8 cellular contexts compared by ENCODE assay signal in genomic region chr11:61334434-61335354, GRCh38. TPM values are rescaled to one million over a fixed set of nuclear protein-coding genes. Genes with fewer than 3 reads are reported as not detected.
DNase-seq lines count a peak whose midpoint lies in the region; ATAC-seq and TF ChIP-seq lines count a peak whose summit lies in the region.

No MANE protein-coding gene starts in this region.

- H3K36me3 ChIP-seq in OCI-LY1 (ENCODE audit: insufficient read depth, low read length), result peaks cover 27% of the 10 kb centered on the region

- H3K27me3 ChIP-seq in OCI-LY1 (ENCODE audit: insufficient read depth, low read length), result no peaks in the 10 kb centered on the region

- H3K27me3 Mint-ChIP-seq in neural crest cell (ENCODE audit: low read depth), result no peaks in the 10 kb centered on the region

- peaks cover 32% of the 10 kb centered on the region for H3K79me2 ChIP-seq in OCI-LY1 (ENCODE audit: insufficient read depth, low read length)

- H3K4me3 Mint-ChIP-seq in neural crest cell, result peak overlapping the region; percentile 95

- no peaks in the 10 kb centered on the region for H3K9me2 ChIP-seq in OCI-LY1 (ENCODE audit: low read depth, low read length)

- H4K20me1 ChIP-seq in OCI-LY1 (ENCODE audit: insufficient read depth, low read length), result no peaks in the 10 kb centered on the region

- peaks cover 54% of the 10 kb centered on the region for H3K4me1 ChIP-seq in OCI-LY1 (ENCODE audit: insufficient read depth, low read length, severe bottlenecking)

- H2AFZ ChIP-seq in OCI-LY1 (ENCODE audit: low read length), result no peak overlapping the region

- peaks cover 45% of the 10 kb centered on the region for H3K4me1 Mint-ChIP-seq in neural crest cell

- no peaks in the 10 kb centered on the region for H3F3A ChIP-seq in OCI-LY1 (ENCODE audit: insufficient read depth, low read length)

- peak overlapping the region; percentile 83 for H3K27ac Mint-ChIP-seq in neural crest cell (ENCODE audit: unreplicated experiment)

- intact Hi-C loops in left ventricle myocardium superior (cut with micrococcal nuclease), result no loop called here

- DNase-seq in EH (ENCODE audit: low read depth) (peak; percentile 35), choroid plexus epithelial cell (ENCODE audit: low read depth) (peak; percentile 63), neural crest cell (ENCODE audit: low read depth, low spot score) (no peak), NAMALWA (ENCODE audit: low spot score) (no peak), SW 1271 (lab: John Stamatoyannopoulos, UW) (no peak), left ventricle myocardium superior (no peak)

- peak overlapping the region; percentile 99 for H3K4me2 ChIP-seq in OCI-LY1 (ENCODE audit: low read length)

- TF ChIP-seq CTCF in OCI-LY1 (IDR thresholded peaks at IDR 0.05; ENCODE audit: low read length), result no peak
- no peak for TF ChIP-seq CTCF in choroid plexus epithelial cell (conservative IDR thresholded peaks at IDR 0.05; ENCODE audit: low read depth, low read length)
- no peak for TF ChIP-seq CTCF in neural crest cell (conservative IDR thresholded peaks at IDR 0.05)

- H3K36me3 Mint-ChIP-seq in neural crest cell (ENCODE audit: low read depth), result no peaks in the 10 kb centered on the region

- H3K9ac ChIP-seq in OCI-LY1 (ENCODE audit: low read length), result peak overlapping the region; percentile 100; the same call in 1 of the 2 replicates

- H3K9me3 Mint-ChIP-seq in neural crest cell, result no peaks in the 10 kb centered on the region

- ATAC-seq in GM18517 (IDR thresholded peaks at IDR 0.05; ENCODE audit: unreplicated experiment) (no peak), left ventricle myocardium superior (no peak)

- no peaks in the 10 kb centered on the region for H3K9me3 ChIP-seq in OCI-LY1 (ENCODE audit: low read length)

- H3K4me3 ChIP-seq in OCI-LY1 (ENCODE audit: low read depth, low read length, poor library complexity, severe bottlenecking) (no peak overlapping the region), choroid plexus epithelial cell (ENCODE audit: low read depth, low read length) (no peak overlapping the region)

- peak overlapping the region; percentile 90 for H3K27ac ChIP-seq in OCI-LY1 (ENCODE audit: low read depth, low read length, poor library complexity, severe bottlenecking)

RNA-seq across cellular contexts. Expression of gene TKFC, which starts 1.7 kb away (rescaled TPM):
- total RNA-seq in neural crest cell, result 46.9 and 53.9 TPM in 2 replicates
- 12.8 TPM for total RNA-seq in left ventricle myocardium superior

RNA-seq across cellular contexts. Expression of gene DDB1, which starts 1.8 kb away (rescaled TPM):
- 315 and 329 TPM in 2 replicates for total RNA-seq in neural crest cell
- total RNA-seq in left ventricle myocardium superior, result 126 TPM

RNA-seq across cellular contexts. Expression of gene CYB561A3, which starts 27.0 kb away (rescaled TPM):
- 28.1 and 28.9 TPM in 2 replicates for total RNA-seq in neural crest cell
- total RNA-seq in left ventricle myocardium superior, result 10.9 TPM

RNA-seq across cellular contexts. Expression of gene TMEM138, which starts 27.5 kb away (rescaled TPM):
- 47.8 and 52.6 TPM in 2 replicates for total RNA-seq in neural crest cell
- 16.1 TPM for total RNA-seq in left ventricle myocardium superior

RNA-seq across cellular contexts. Expression of gene VWCE, which starts 39.6 kb away (rescaled TPM):
- 42.0 and 42.1 TPM in 2 replicates for total RNA-seq in neural crest cell
- total RNA-seq in left ventricle myocardium superior, result 0.94 TPM

Comparison
In these comparisons a context has a peak if more than half of its experiments do, and no peak if none do; other contexts are left out.
1. DNase-seq: peak in EH (single experiment) and choroid plexus epithelial cell (single experiment); none in neural crest cell (single experiment), NAMALWA (single experiment), SW 1271 (0 of 2) and left ventricle myocardium superior (single experiment).